Comparison of ENCODE assay signal across 8 cellular contexts in the genomic region with DNA sequence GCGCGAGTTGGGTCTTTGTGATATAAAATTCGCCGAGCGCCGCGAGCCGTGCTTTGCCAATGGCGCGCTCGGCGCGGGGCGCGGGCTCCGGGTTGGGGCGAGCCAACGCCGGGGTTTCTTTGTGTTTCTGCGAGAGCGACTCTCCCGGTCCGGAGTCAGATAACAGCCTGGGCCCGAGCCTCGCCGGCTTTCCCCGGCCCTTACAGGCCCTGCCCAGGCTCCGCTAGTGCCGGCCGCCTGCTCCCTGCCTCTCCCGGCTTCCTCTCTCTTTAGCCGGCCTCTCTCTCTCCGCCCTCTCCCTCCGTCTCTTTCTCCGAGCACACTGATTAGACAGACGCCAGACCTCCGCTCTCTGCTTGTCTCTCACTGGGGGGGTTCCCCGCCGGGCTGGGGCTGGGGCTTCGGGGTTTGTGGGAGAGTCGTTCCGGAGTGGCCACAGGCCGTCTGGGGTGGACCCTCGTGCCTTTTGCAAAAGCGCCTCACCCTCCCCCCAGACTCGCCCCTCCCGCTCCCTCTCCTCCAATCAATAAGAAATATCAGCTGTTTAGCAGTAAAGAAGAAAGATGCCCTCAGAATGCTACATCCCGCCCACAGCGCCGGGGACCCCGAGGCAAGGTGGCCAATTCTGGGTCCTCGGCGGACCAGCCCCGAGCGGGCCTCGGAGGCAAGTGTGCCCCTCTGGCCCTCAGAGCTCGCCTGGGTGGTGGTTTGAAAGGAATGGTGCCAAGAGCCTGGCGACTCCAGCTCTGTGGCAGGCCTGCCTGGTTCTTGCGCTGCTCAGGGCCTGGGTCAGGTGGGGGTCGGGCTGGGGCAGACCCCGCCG. TPM values are rescaled to one million over a fixed set of nuclear protein-coding genes. Genes with fewer than 3 reads are reported as not detected.
DNase-seq lines count a peak whose midpoint lies in the region; ATAC-seq, FAIRE-seq and TF ChIP-seq lines count a peak whose summit lies in the region.

No MANE protein-coding gene starts in this region.

- H2AFZ ChIP-seq in KMS-11 (ENCODE audit: low read depth) = no peak overlapping the region
- H2AFZ ChIP-seq in mammary epithelial cell (ENCODE audit: low read depth, low read length) = no peak overlapping the region

- H3K4me1 ChIP-seq in KMS-11 (ENCODE audit: low read depth, poor library complexity, severe bottlenecking) (peaks cover 57% of the 10 kb centered on the region), mammary epithelial cell (ENCODE audit: insufficient read depth, low read length) (peaks cover 48% of the 10 kb centered on the region), testis (peaks cover 4% of the 10 kb centered on the region)

- FAIRE-seq in RCC 7860 (lab: Jason Lieb, UNC) = no peak

- BruUV-seq in mammary epithelial cell (replicated peaks; lab: Mats Ljungman, UMichigan) = no TSS peak

- H3K27ac ChIP-seq in KMS-11 = no peak overlapping the region
- H3K27ac ChIP-seq in mammary epithelial cell (ENCODE audit: insufficient read depth, low read depth, low read length) = peak overlapping the region; percentile 66
- H3K27ac ChIP-seq in testis = peak overlapping the region; percentile 95 to 97

- H3K9me3 ChIP-seq in mammary epithelial cell (replicated peaks; ENCODE audit: insufficient read depth, low read length) (no peaks in the 10 kb centered on the region), testis (no peaks in the 10 kb centered on the region)

- H3K27me3 ChIP-seq in KMS-11 (ENCODE audit: insufficient read depth, low read depth) = no peaks in the 10 kb centered on the region
- H3K27me3 ChIP-seq in mammary epithelial cell (ENCODE audit: insufficient read depth, low read length) = no peaks in the 10 kb centered on the region
- H3K27me3 ChIP-seq in testis = no peaks in the 10 kb centered on the region

- no peak for TF ChIP-seq POLR2A in testis (IDR thresholded peaks at IDR 0.05)

- in situ Hi-C loops in mammary epithelial cell (cut with MboI; ENCODE audit: low sequenced_read_pairs in 2 of 2) = loop anchor here (10.0 to 25.0 kb wide), 5 partner anchors 646 to 1671 kb away; no protein-coding TSS in a partner anchor

- DNase-seq in COLO668 (lab: John Stamatoyannopoulos, UW; ENCODE audit: unreplicated experiment) = peak; percentile 64
- DNase-seq in mammary epithelial cell = no peak
- DNase-seq in left lobe of liver (ENCODE audit: low spot score) = peak; percentile 57
- DNase-seq in testis = no peak
- no peak for DNase-seq in RCC 7860 (ENCODE audit: low spot score)
- no peak for DNase-seq in HUDEP-2 (lab: John Stamatoyannopoulos, UW; ENCODE audit: unreplicated experiment in 76 of 76)

- H3K4me3 ChIP-seq in KMS-11 (IDR thresholded peaks at IDR 0.05; ENCODE audit: insufficient read depth, low read depth, low read length) = no peak overlapping the region
- H3K4me3 ChIP-seq in mammary epithelial cell (replicated peaks in 1 of 3; ENCODE audit: insufficient read depth in 1 of 3, low read depth in 2 of 3, low read length in 3 of 3) = peak overlapping the region; percentile 67 to 91 (median 76)
- peak overlapping the region; percentile 82 to 86 for H3K4me3 ChIP-seq in testis

- CTCF ChIA-PET in mammary epithelial cell (lab: Charles Lee; ENCODE audit: low non-redundant PET) = no interaction called here

- H4K20me1 ChIP-seq in KMS-11 (ENCODE audit: insufficient read depth) = no peaks in the 10 kb centered on the region
- H4K20me1 ChIP-seq in mammary epithelial cell (ENCODE audit: insufficient read depth, low read length) = no peaks in the 10 kb centered on the region

- H3K4me2 ChIP-seq in KMS-11 (peak overlapping the region; percentile 39), mammary epithelial cell (ENCODE audit: insufficient read depth, low read depth, low read length) (peak overlapping the region; percentile 95)

- no peak overlapping the region for H3K9ac ChIP-seq in KMS-11
- H3K9ac ChIP-seq in mammary epithelial cell (ENCODE audit: insufficient read depth, low read length) = peak overlapping the region; percentile 79

- intact Hi-C loops in mammary epithelial cell (cut with micrococcal nuclease) (loop anchor here (5.0 kb wide), 4 partner anchors 461 to 1306 kb away; no protein-coding TSS in a partner anchor), testis (cut with DNase I; ENCODE audit: low total_unique reads) (loop anchor here (5.0 kb wide), 1 partner anchor 1006 kb away; no protein-coding TSS in a partner anchor)

- whole genome bisulfite sequencing in mammary epithelial cell (ENCODE audit: low coverage, missing lambda C conversion rate) = 0% methylated on average over 4 of the region's 62 CpGs
- 1 to 6% methylated on average over 47 to 62 of the region's 62 CpGs for WGBS in testis, 2 donors

- no peak for TF ChIP-seq CTCF in KMS-11 (conservative IDR thresholded peaks at IDR 0.05; ENCODE audit: low read depth, low read length)
- TF ChIP-seq CTCF in mammary epithelial cell (conservative IDR thresholded peaks at IDR 0.05 in 1 of 2, IDR thresholded peaks at IDR 0.05 in 1 of 2; ENCODE audit: extremely low read depth in 1 of 2, insufficient read depth in 1 of 2, low read depth in 1 of 2, low read length in 2 of 2) = no peak
- no peak for TF ChIP-seq CTCF in testis (IDR thresholded peaks at IDR 0.05)

- H3K79me2 ChIP-seq in KMS-11 (ENCODE audit: insufficient read depth, low read depth) (peaks cover 33% of the 10 kb centered on the region), mammary epithelial cell (ENCODE audit: insufficient read depth, low read length) (peaks cover 90% of the 10 kb centered on the region)

- ATAC-seq in left lobe of liver (peak; percentile 6), HG02678 (IDR thresholded peaks at IDR 0.05; ENCODE audit: unreplicated experiment) (no peak)

- H3K36me3 ChIP-seq in KMS-11 (ENCODE audit: insufficient read depth) (no peaks in the 10 kb centered on the region), mammary epithelial cell (ENCODE audit: insufficient read depth, low read length) (peaks cover 16% of the 10 kb centered on the region), testis (ENCODE audit: low read depth, missing control alignments) (no peaks in the 10 kb centered on the region)

- dilution Hi-C loops in mammary epithelial cell (cut with HindIII; ENCODE audit: low sequenced_read_pairs) = no loop called here

RNA-seq across cellular contexts. Expression of a gene that starts 2.9 kb away (rescaled TPM):
- total RNA-seq in mammary epithelial cell (10 to 100 TPM in 1 of 2 donors, 1 to 10 TPM in 1; 3.2 to 34.1 TPM), left lobe of liver (37.0 TPM), testis (10 to 100 TPM; 31.2 to 38.2 TPM)
- polyA plus RNA-seq in mammary epithelial cell (17.8 TPM), testis (ENCODE audit: insufficient read depth, low read depth, low replicate concordance) (42.9 TPM)
- 31.9 TPM for polyA minus RNA-seq in mammary epithelial cell

Comparison
In these comparisons a context has a peak if more than half of its experiments do, and no peak if none do; other contexts are left out.
1. DNase-seq: peak in COLO668 (single experiment) and left lobe of liver (single experiment); none in mammary epithelial cell (single experiment), testis (single experiment), RCC 7860 (single experiment) and HUDEP-2 (0 of 76).